In genomic region chr11:60860943-60861342, GRCh38 we compare ENCODE assay signal across 23 cellular contexts. TPM values are rescaled to one million over a fixed set of nuclear protein-coding genes. Genes with fewer than 3 reads are reported as not detected.
DNase-seq lines count a peak whose midpoint lies in the region; ATAC-seq and TF ChIP-seq lines count a peak whose summit lies in the region.
"Had no signal": no experiment of that assay in that cellular context is flagged by ENCODE, and none has a peak within 500 bp of the region (broad histone marks: within the 10 kb centered on the region; RNA-seq: fewer than 3 reads in every experiment).

No MANE protein-coding gene starts in this region.

- DNase-seq in DMS 273 (lab: John Stamatoyannopoulos, UW; ENCODE audit: unreplicated experiment) (peak; percentile 40), DMS 273 treated with DMSO at 0.1 percent for 48 hours (lab: John Stamatoyannopoulos, UW) (no peak), NCI-H146 (lab: John Stamatoyannopoulos, UW) (peak; percentile 23), fibroblast of gingiva (ENCODE audit: low read depth) (peak; percentile 28), osteoblast (ENCODE audit: insufficient read length, low spot score, missing footprints) (peak; percentile 82), HuH-7.5 (ENCODE audit: low spot score) (no peak), HEK293T (ENCODE audit: extremely low spot score) (no peak)
- DNase-seq: activated CD4-positive, alpha-beta T cell treated with anti-CD3 and anti-CD28 coated beads for 48 hours; BE2C; cortex of kidney; foreskin keratinocyte; HCEC 1CT; left colon; MM.1S; NCI-H187 treated with DMSO at 0.1 percent for 48 hours; NCI-H524 treated with DMSO at 0.1 percent for 48 hours had no signal

- no peak overlapping the region for H3K4me3 ChIP-seq in osteoblast (ENCODE audit: insufficient read depth, low read length)
- H3K4me3 ChIP-seq: smooth muscle cell, thoracic aorta had no signal

- ATAC-seq in HG02884 (IDR thresholded peaks at IDR 0.05; ENCODE audit: unreplicated experiment) = no peak
- ATAC-seq: foreskin keratinocyte, left colon had no signal

- TF ChIP-seq CTCF in osteoblast (IDR thresholded peaks at IDR 0.05; ENCODE audit: extremely low read depth, low read depth, low read length) = no peak

- H3K27me3 ChIP-seq in osteoblast (ENCODE audit: insufficient read depth, low read length) = peaks cover 3% of the 10 kb centered on the region
- H3K27me3 ChIP-seq: BE2C had no signal

- H3K9me3 ChIP-seq in osteoblast (ENCODE audit: low read depth, low read length) = no peaks in the 10 kb centered on the region
- H3K9me3 ChIP-seq: BE2C, thoracic aorta had no signal

- H2AFZ ChIP-seq in osteoblast (ENCODE audit: low read length) = peak overlapping the region; percentile 44
- H2AFZ ChIP-seq: parathyroid adenoma had no signal

- CTCF ChIA-PET in HEK293T (lab: Yijun Ruan, JAX) = no interaction called here

- H4K20me1 ChIP-seq in osteoblast (ENCODE audit: insufficient read depth, low read length) = no peaks in the 10 kb centered on the region

- H3K36me3 ChIP-seq in osteoblast (ENCODE audit: insufficient read depth, low read length) = no peaks in the 10 kb centered on the region
- H3K36me3 ChIP-seq: BE2C, thoracic aorta had no signal

- H3K4me2 ChIP-seq in osteoblast (ENCODE audit: insufficient read depth, low read length) = no peak overlapping the region
- H3K4me2 ChIP-seq: smooth muscle cell had no signal

- no peaks in the 10 kb centered on the region for H3K79me2 ChIP-seq in osteoblast (ENCODE audit: insufficient read depth, low read length)
- H3K79me2 ChIP-seq: parathyroid adenoma had no signal

- no peaks in the 10 kb centered on the region for H3K4me1 ChIP-seq in osteoblast (ENCODE audit: insufficient read depth, low read length)
- H3K4me1 ChIP-seq: BE2C, foreskin keratinocyte had no signal

- no peak overlapping the region for H3K27ac ChIP-seq in osteoblast (ENCODE audit: low read depth, low read length)
- H3K27ac ChIP-seq: 22Rv1, foreskin keratinocyte, parathyroid adenoma, thoracic aorta had no signal

- POLR2A ChIA-PET in HEK293T (lab: Yijun Ruan, JAX) = no interaction called here

TF ChIP-seq in HEK293T, 16 proteins besides CTCF, POLR2A, EP300 and RAD21:
- TF ChIP-seq PKNOX1 (IDR thresholded peaks at IDR 0.05) (no peak), TARDBP (IDR thresholded peaks at IDR 0.05) (no peak), NFRKB (IDR thresholded peaks at IDR 0.05) (no peak), ARNT (IDR thresholded peaks at IDR 0.05) (no peak), FOXK2 (IDR thresholded peaks at IDR 0.05) (no peak)

RNA-seq across cellular contexts. Expression of gene PTGDR2, which starts 5.2 kb away (rescaled TPM):
- total RNA-seq in osteoblast = not detected in 2 replicates
- total RNA-seq: astrocyte, foreskin keratinocyte had no signal

RNA-seq across cellular contexts. Expression of gene ZP1, which starts 6.4 kb away (rescaled TPM):
- under 0.01 and 0.36 TPM in 2 replicates for total RNA-seq in osteoblast
- total RNA-seq: astrocyte, endothelial cell of umbilical vein, foreskin keratinocyte, thoracic aorta had no signal

RNA-seq across cellular contexts. Expression of gene CCDC86, which starts 19.0 kb away (rescaled TPM):
- 6.2 and 7.4 TPM in 2 replicates for total RNA-seq in osteoblast

RNA-seq across cellular contexts. Expression of gene PRPF19, which starts 45.4 kb away (rescaled TPM):
- 39.8 and 46.0 TPM in 2 replicates for total RNA-seq in osteoblast

RNA-seq across cellular contexts. Expression of gene TMEM109, which starts 53.0 kb away (rescaled TPM):
- total RNA-seq in osteoblast = 36.6 and 38.6 TPM in 2 replicates

Comparison
In these comparisons a context has a peak if more than half of its experiments do, and no peak if none do; other contexts are left out.
1. DNase-seq: peak in DMS 273 (single experiment), NCI-H146 (single experiment), fibroblast of gingiva (single experiment) and osteoblast (single experiment); none in DMS 273 treated with DMSO at 0.1 percent for 48 hours (single experiment), HuH-7.5 (single experiment) and HEK293T (single experiment).